ENCODE assay signal across 17 cellular contexts in genomic region chr16:85638695-85639409, GRCh38. TPM values are rescaled to one million over a fixed set of nuclear protein-coding genes. Genes with fewer than 3 reads are reported as not detected.
DNase-seq lines count a peak whose midpoint lies in the region; ATAC-seq, FAIRE-seq and TF ChIP-seq lines count a peak whose summit lies in the region.
"Had no signal": no experiment of that assay in that cellular context is flagged by ENCODE, and none has a peak within 500 bp of the region (broad histone marks: within the 10 kb centered on the region; RNA-seq: fewer than 3 reads in every experiment).

No MANE protein-coding gene starts in this region.

- H3K56ac ChIP-seq in H1 (replicated peaks; ENCODE audit: insufficient read length, low read depth, low read length), result no peak overlapping the region

- TF ChIP-seq RAD21 in H1 (IDR thresholded peaks at IDR 0.05 in 1 of 2, conservative IDR thresholded peaks at IDR 0.05 in 1 of 2; ENCODE audit: low read depth in 2 of 2, low read length in 2 of 2), result no peak

- H3K9me3 Mint-ChIP-seq in neural crest cell, result no peaks in the 10 kb centered on the region
- H3K9me3 Mint-ChIP-seq: activated naive CD4-positive, alpha-beta T cell treated with anti-CD3 and anti-CD28 coated beads, Interleukin-2, amount 50 U/mL, for 24 hours; IgD-negative memory B cell; stimulated activated naive CD8-positive, alpha-beta T cell treated with anti-CD3 and anti-CD28 coated beads, Interleukin-15, Interleukin-2, amounts not matched to agents 100 ng/mL and 50 ng/mL, for 24 hours had no signal

- H3K14ac ChIP-seq in H1 (ENCODE audit: insufficient read length), result no peak overlapping the region

- no peak overlapping the region for H4K5ac ChIP-seq in H1 (ENCODE audit: insufficient read length, low read depth, low read length)

- H3K79me2 ChIP-seq in H1 (ENCODE audit: control insufficient read depth in 1 of 2, insufficient read depth in 2 of 2, low read length in 2 of 2), result peaks cover 0 to 93% of the 10 kb centered on the region in 2 experiments; a peak in 3 of 4 replicates

- H3K4ac ChIP-seq in H1 (replicated peaks; ENCODE audit: insufficient read length, low read depth, low read length), result no peak overlapping the region

- WGBS in H1 (ENCODE audit: extremely low coverage in 1 of 2, insufficient coverage in 1 of 2, insufficient read length in 1 of 2, insufficient replicate concordance in 2 of 2, low coverage in 1 of 2, low lambda C conversion rate in 2 of 2, missing lambda C conversion rate in 1 of 2), 2 experiments, result 91% methylated on average over 13 of the region's 26 CpGs; no CpG with 5 or more reads in 1 of the 2 experiments
- 63 to 81% methylated on average over 15 to 26 of the region's 26 CpGs for WGBS in testis, 2 donors

- FAIRE-seq in H1 (lab: Jason Lieb, UNC), result no peak
- FAIRE-seq: A549, endometrium had no signal

- no peak for TF ChIP-seq EP300 in H1 (IDR thresholded peaks at IDR 0.05; ENCODE audit: borderline replicate concordance in 1 of 2, low read depth in 2 of 2, low read length in 2 of 2)

- peaks cover 45 to 59% of the 10 kb centered on the region in 2 experiments for H4K20me1 ChIP-seq in H1 (replicated peaks in 1 of 2; ENCODE audit: control insufficient read depth in 1 of 2, insufficient read depth in 2 of 2, low read length in 2 of 2)

- TF ChIP-seq CTCF in H1 (IDR thresholded peaks at IDR 0.05; ENCODE audit: control extremely low read depth in 1 of 3, insufficient read depth in 1 of 3, low read depth in 1 of 3, low read length in 3 of 3) (no peak), neural crest cell (conservative IDR thresholded peaks at IDR 0.05) (no peak), testis (IDR thresholded peaks at IDR 0.05) (no peak)

- no peak overlapping the region for H2BK15ac ChIP-seq in H1 (ENCODE audit: low read length)

- H3K9me3 ChIP-seq in H1 (ENCODE audit: insufficient read depth in 2 of 2, low read depth in 1 of 2, low read length in 1 of 2), result no peaks in the 10 kb centered on the region
- no peaks in the 10 kb centered on the region for H3K9me3 ChIP-seq in testis
- H3K9me3 ChIP-seq: A549, ascending aorta had no signal

- intact Hi-C loops in Right ventricle myocardium superior (cut with DNase I), result no loop called here
- intact Hi-C loops in left cardiac atrium (cut with DNase I), result no loop called here
- intact Hi-C loops in testis (cut with DNase I; ENCODE audit: low total_unique reads), result no loop called here

- H4K91ac ChIP-seq in H1 (replicated peaks; ENCODE audit: insufficient read length, low read length), result no peak overlapping the region

- ATAC-seq in Right ventricle myocardium superior (ENCODE audit: poor library complexity), result peak; percentile 2
- ATAC-seq in left cardiac atrium, result no peak
- ATAC-seq in HG03025 (IDR thresholded peaks at IDR 0.05; ENCODE audit: low FRiP score, unreplicated experiment), result no peak
- ATAC-seq: A549 had no signal

- no peak overlapping the region for H2BK12ac ChIP-seq in H1 (ENCODE audit: low read depth, low read length)

- no peak overlapping the region for H2BK5ac ChIP-seq in H1 (ENCODE audit: low read depth, low read length)

- peaks cover 3% of the 10 kb centered on the region for H3K27me3 Mint-ChIP-seq in neural crest cell (ENCODE audit: low read depth)
- H3K27me3 Mint-ChIP-seq: activated naive CD4-positive, alpha-beta T cell treated with anti-CD3 and anti-CD28 coated beads, Interleukin-2, amount 50 U/mL, for 24 hours; IgD-negative memory B cell; stimulated activated naive CD8-positive, alpha-beta T cell treated with anti-CD3 and anti-CD28 coated beads, Interleukin-15, Interleukin-2, amounts not matched to agents 100 ng/mL and 50 ng/mL, for 24 hours had no signal

- H3K4me3 ChIP-seq in H1 (ENCODE audit: extremely low read depth in 1 of 4, insufficient read depth in 2 of 4, low read depth in 3 of 4, low read length in 4 of 4) (no peak overlapping the region), testis (no peak overlapping the region)
- H3K4me3 ChIP-seq: A549, ascending aorta had no signal

- H3K4me2 ChIP-seq in H1 (ENCODE audit: insufficient read depth in 1 of 2, low read depth in 2 of 2, low read length in 2 of 2), result no peak overlapping the region
- H3K4me2 ChIP-seq: A549 had no signal

- H3K4me1 ChIP-seq in H1 (replicated peaks in 1 of 4; ENCODE audit: control insufficient read depth in 3 of 4, insufficient read depth in 4 of 4, low read length in 3 of 4) (peaks cover 0 to 8% (median 0%) of the 10 kb centered on the region in 4 experiments; a peak in 4 of 7 replicates), testis (peaks cover 42% of the 10 kb centered on the region)

- TF ChIP-seq POLR2A in H1 (IDR thresholded peaks at IDR 0.05; ENCODE audit: control extremely low read depth in 1 of 2, low read depth in 2 of 2, low read length in 2 of 2) (no peak), testis (IDR thresholded peaks at IDR 0.05) (no peak)

- no peak overlapping the region for H3K9ac ChIP-seq in H1 (replicated peaks in 1 of 4; ENCODE audit: extremely low read depth in 1 of 4, low read depth in 3 of 4, low read length in 3 of 4)

- H3K18ac ChIP-seq in H1 (ENCODE audit: extremely low read depth, low read length), result no peak overlapping the region

- H3K4me1 Mint-ChIP-seq in neural crest cell, result peaks cover 5% of the 10 kb centered on the region
- H3K4me1 Mint-ChIP-seq: activated naive CD4-positive, alpha-beta T cell treated with anti-CD3 and anti-CD28 coated beads, Interleukin-2, amount 50 U/mL, for 24 hours had no signal

- H2AK5ac ChIP-seq in H1 (ENCODE audit: low read depth, low read length), result no peak overlapping the region

- no peak overlapping the region for H3K27ac Mint-ChIP-seq in neural crest cell (ENCODE audit: unreplicated experiment)
- H3K27ac Mint-ChIP-seq: activated naive CD4-positive, alpha-beta T cell treated with anti-CD3 and anti-CD28 coated beads, Interleukin-2, amount 50 U/mL, for 24 hours; IgD-negative memory B cell; stimulated activated naive CD8-positive, alpha-beta T cell treated with anti-CD3 and anti-CD28 coated beads, Interleukin-15, Interleukin-2, amounts not matched to agents 100 ng/mL and 50 ng/mL, for 24 hours had no signal

- no peaks in the 10 kb centered on the region for H3K36me3 Mint-ChIP-seq in neural crest cell (ENCODE audit: low read depth)
- H3K36me3 Mint-ChIP-seq: activated naive CD4-positive, alpha-beta T cell treated with anti-CD3 and anti-CD28 coated beads, Interleukin-2, amount 50 U/mL, for 24 hours; IgD-negative memory B cell had no signal

- H3K36me3 ChIP-seq in H1 (ENCODE audit: control insufficient read depth in 2 of 4, insufficient read depth in 4 of 4, low read length in 3 of 4) (peaks cover 0 to 10% (median 0%) of the 10 kb centered on the region in 4 experiments; a peak in 4 of 8 replicates), testis (ENCODE audit: low read depth, missing control alignments) (no peaks in the 10 kb centered on the region)

- H3K27me3 ChIP-seq in H1 (replicated peaks in 1 of 4; ENCODE audit: control insufficient read depth in 3 of 4, extremely low read depth in 1 of 4, insufficient read depth in 3 of 4, low read length in 3 of 4), result no peaks in the 10 kb centered on the region
- H3K27me3 ChIP-seq in testis, result no peaks in the 10 kb centered on the region
- H3K27me3 ChIP-seq: ascending aorta had no signal

- CTCF ChIA-PET in H1 (lab: Charles Lee; ENCODE audit: partially characterized antibody), result interaction anchor here (1.3 to 4.3 kb wide), 3 partner anchors 11 to 148 kb away, joined by 6 to 21 read pairs (median 17); no protein-coding TSS in a partner anchor

- H3K79me1 ChIP-seq in H1 (ENCODE audit: low read depth, low read length), result peaks cover 18% of the 10 kb centered on the region

- H3K27ac ChIP-seq in H1 (ENCODE audit: low read depth, low read length) (peak overlapping the region; percentile 13; the same call in 1 of the 2 replicates), testis (no peak overlapping the region)
- H3K27ac ChIP-seq: A549, ascending aorta had no signal

- POLR2A ChIA-PET in H1 (lab: Charles Lee; ENCODE audit: partially characterized antibody), result no interaction called here

- DNase-seq in Right ventricle myocardium superior, result no peak
- DNase-seq in left cardiac atrium, result no peak
- no peak for DNase-seq in H1 (ENCODE audit: low read depth in 1 of 2, low spot score in 2 of 2)
- no peak for DNase-seq in neural crest cell (ENCODE audit: low read depth, low spot score)
- DNase-seq in testis, result peak; percentile 65
- DNase-seq in stimulated activated CD4-positive, alpha-beta T cell treated with anti-CD3 and anti-CD28 coated beads, Interleukin-12 subunit alpha, Interleukin-12 subunit beta, amount 100 ng/mL, for 4 hours, result no peak
- no peak for DNase-seq in NCI-H345 treated with DMSO at 0.1 percent for 48 hours (lab: John Stamatoyannopoulos, UW; ENCODE audit: unreplicated experiment)
- DNase-seq: activated CD4-positive, CD25-positive, alpha-beta regulatory T cell treated with anti-CD3 and anti-CD28 coated beads, Interleukin-2, amount 50 U/mL, for 72 hours; NCI-H526 treated with DMSO at 0.1 percent for 48 hours had no signal

- H3K23me2 ChIP-seq in H1 (ENCODE audit: low read depth, low read length), result no peaks in the 10 kb centered on the region

- H2BK120ac ChIP-seq in H1 (replicated peaks; ENCODE audit: low read depth, low read length), result no peak overlapping the region

- H4K8ac ChIP-seq in H1 (ENCODE audit: extremely low read depth, insufficient read depth, low read length), result no peak overlapping the region

- H3K4me3 Mint-ChIP-seq in neural crest cell, result peak overlapping the region; percentile 15
- H3K4me3 Mint-ChIP-seq: activated naive CD4-positive, alpha-beta T cell treated with anti-CD3 and anti-CD28 coated beads, Interleukin-2, amount 50 U/mL, for 24 hours; CD14-positive monocyte; stimulated activated naive CD8-positive, alpha-beta T cell treated with anti-CD3 and anti-CD28 coated beads, Interleukin-15, Interleukin-2, amounts not matched to agents 100 ng/mL and 50 ng/mL, for 24 hours had no signal

- H2BK20ac ChIP-seq in H1 (ENCODE audit: low read length), result no peak overlapping the region

- no peak overlapping the region for H2AFZ ChIP-seq in H1 (ENCODE audit: low read length)

- H3K23ac ChIP-seq in H1 (ENCODE audit: insufficient read length), result no peak overlapping the region

RNA-seq across cellular contexts. Expression of gene GSE1, which starts 25.7 kb away (rescaled TPM):
- total RNA-seq in Right ventricle myocardium superior (30.3 TPM), left cardiac atrium (10 to 100 TPM; 54.6 to 60.6 TPM), neural crest cell (26.7 and 27.3 TPM in 2 replicates), testis (100 to 1,000 TPM; 188 to 212 TPM)
- total RNA-seq in H1 (2021; fragmentation: NEBNext Ultra II Directional; extraction: Animal tissue kit (Norgen Biotek cat#: 25700)), result 65.6 and 66.2 TPM in 2 replicates
- polyA plus RNA-seq in H1 (2011; rRNA removed) (26.0 and 40.0 TPM in 2 replicates), testis (ENCODE audit: insufficient read depth, low read depth, low replicate concordance) (49.9 TPM)
- polyA plus RNA-seq in H1 (2011; cell fraction: cytosol; rRNA removed), result 26.5 TPM
- 123 TPM for polyA plus RNA-seq in H1 (2011; cell fraction: nucleus; rRNA removed)
- polyA plus RNA-seq in H1 (2012, experiment 1 of 2), result 42.4 to 51.0 TPM (median 44.8 TPM) in 4 replicates
- polyA plus RNA-seq in H1 (2012, experiment 2 of 2), result 18.4 TPM
- polyA plus RNA-seq in H1 (2013, experiment 1 of 2), result 30.0 TPM
- polyA plus RNA-seq in H1 (2013, experiment 2 of 2), result 30.1 TPM
- 35.8 and 37.6 TPM in 2 replicates for polyA minus RNA-seq in H1 (2011; rRNA and poly(A)+ RNA removed)
- polyA minus RNA-seq in H1 (2011; cell fraction: cytosol; rRNA and poly(A)+ RNA removed), result 76.6 TPM
- polyA minus RNA-seq in H1 (2011; cell fraction: nucleus; rRNA and poly(A)+ RNA removed), result 93.7 TPM

RNA-seq across cellular contexts. Expression of gene GINS2, which starts 49.9 kb away (rescaled TPM):
- total RNA-seq in Right ventricle myocardium superior (0.81 TPM), left cardiac atrium (1 to 10 TPM; 1.2 to 2.4 TPM), neural crest cell (74.0 and 82.2 TPM in 2 replicates), testis (10 to 100 TPM in 1 of 2 donors, 1 to 10 TPM in 1; 8.9 to 13.8 TPM)
- total RNA-seq in H1 (2021; fragmentation: NEBNext Ultra II Directional; extraction: Animal tissue kit (Norgen Biotek cat#: 25700)), result 51.4 and 59.1 TPM in 2 replicates
- polyA plus RNA-seq in H1 (2011; rRNA removed) (22.5 and 29.4 TPM in 2 replicates), testis (ENCODE audit: insufficient read depth, low read depth, low replicate concordance) (11.8 TPM)
- polyA plus RNA-seq in H1 (2011; cell fraction: cytosol; rRNA removed), result 31.5 TPM
- polyA plus RNA-seq in H1 (2011; cell fraction: nucleus; rRNA removed), result 18.3 TPM
- 34.6 to 46.9 TPM (median 38.3 TPM) in 4 replicates for polyA plus RNA-seq in H1 (2012, experiment 1 of 2)
- 17.0 TPM for polyA plus RNA-seq in H1 (2012, experiment 2 of 2)
- 28.2 TPM for polyA plus RNA-seq in H1 (2013, experiment 1 of 2)
- 28.2 TPM for polyA plus RNA-seq in H1 (2013, experiment 2 of 2)
- polyA minus RNA-seq in H1 (2011; rRNA and poly(A)+ RNA removed), result 24.8 and 29.1 TPM in 2 replicates
- polyA minus RNA-seq in H1 (2011; cell fraction: cytosol; rRNA and poly(A)+ RNA removed), result 14.1 TPM
- polyA minus RNA-seq in H1 (2011; cell fraction: nucleus; rRNA and poly(A)+ RNA removed), result 18.6 TPM
- total RNA-seq: ascending aorta had no signal
